In genomic region chr15:56917652-56918045, GRCh38 we compare ENCODE assay signal across 1 cellular context.
TF ChIP-seq lines count a peak whose summit lies in the region.

No MANE protein-coding gene starts in this region.

TF ChIP-seq in K562, 482 proteins besides CTCF, POLR2A, EP300 and RAD21 (continued from another document):
- TF ChIP-seq CHD2 (IDR thresholded peaks at IDR 0.05; ENCODE audit: low read depth, low read length): no peak
- TF ChIP-seq TAF15 (IDR thresholded peaks at IDR 0.05; ENCODE audit: low read depth, low read length): no peak
- TF ChIP-seq, protein P1, sequence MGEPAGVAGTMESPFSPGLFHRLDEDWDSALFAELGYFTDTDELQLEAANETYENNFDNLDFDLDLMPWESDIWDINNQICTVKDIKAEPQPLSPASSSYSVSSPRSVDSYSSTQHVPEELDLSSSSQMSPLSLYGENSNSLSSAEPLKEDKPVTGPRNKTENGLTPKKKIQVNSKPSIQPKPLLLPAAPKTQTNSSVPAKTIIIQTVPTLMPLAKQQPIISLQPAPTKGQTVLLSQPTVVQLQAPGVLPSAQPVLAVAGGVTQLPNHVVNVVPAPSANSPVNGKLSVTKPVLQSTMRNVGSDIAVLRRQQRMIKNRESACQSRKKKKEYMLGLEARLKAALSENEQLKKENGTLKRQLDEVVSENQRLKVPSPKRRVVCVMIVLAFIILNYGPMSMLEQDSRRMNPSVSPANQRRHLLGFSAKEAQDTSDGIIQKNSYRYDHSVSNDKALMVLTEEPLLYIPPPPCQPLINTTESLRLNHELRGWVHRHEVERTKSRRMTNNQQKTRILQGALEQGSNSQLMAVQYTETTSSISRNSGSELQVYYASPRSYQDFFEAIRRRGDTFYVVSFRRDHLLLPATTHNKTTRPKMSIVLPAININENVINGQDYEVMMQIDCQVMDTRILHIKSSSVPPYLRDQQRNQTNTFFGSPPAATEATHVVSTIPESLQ (CRISPR knock-in tag; IDR thresholded peaks at IDR 0.05): no peak
- no peak for TF ChIP-seq STAT5B (CRISPR knock-in tag; IDR thresholded peaks at IDR 0.05)
- TF ChIP-seq ZNF232 (CRISPR knock-in tag; IDR thresholded peaks at IDR 0.05): 0 out of 2 replicates have a peak, but pooled peaks have one; percentile 19
- no peak for TF ChIP-seq SAFB (IDR thresholded peaks at IDR 0.05; ENCODE audit: borderline replicate concordance, low read depth, low read length)
- TF ChIP-seq SIN3A (IDR thresholded peaks at IDR 0.05; ENCODE audit: borderline replicate concordance in 2 of 2, control insufficient read depth in 1 of 2, low read depth in 2 of 2, low read length in 2 of 2): peak in 1 of 2 experiments; percentile 6; a peak in 1 of 4 replicates
- no peak for TF ChIP-seq ZNF280B (CRISPR knock-in tag; IDR thresholded peaks at IDR 0.05)
- peak; percentile 29 for TF ChIP-seq PRDM10 (IDR thresholded peaks at IDR 0.05; ENCODE audit: partially characterized antibody)
- TF ChIP-seq IRF1 (CRISPR knock-in tag; IDR thresholded peaks at IDR 0.05; ENCODE audit: borderline replicate concordance): no peak
- TF ChIP-seq, protein P2, sequence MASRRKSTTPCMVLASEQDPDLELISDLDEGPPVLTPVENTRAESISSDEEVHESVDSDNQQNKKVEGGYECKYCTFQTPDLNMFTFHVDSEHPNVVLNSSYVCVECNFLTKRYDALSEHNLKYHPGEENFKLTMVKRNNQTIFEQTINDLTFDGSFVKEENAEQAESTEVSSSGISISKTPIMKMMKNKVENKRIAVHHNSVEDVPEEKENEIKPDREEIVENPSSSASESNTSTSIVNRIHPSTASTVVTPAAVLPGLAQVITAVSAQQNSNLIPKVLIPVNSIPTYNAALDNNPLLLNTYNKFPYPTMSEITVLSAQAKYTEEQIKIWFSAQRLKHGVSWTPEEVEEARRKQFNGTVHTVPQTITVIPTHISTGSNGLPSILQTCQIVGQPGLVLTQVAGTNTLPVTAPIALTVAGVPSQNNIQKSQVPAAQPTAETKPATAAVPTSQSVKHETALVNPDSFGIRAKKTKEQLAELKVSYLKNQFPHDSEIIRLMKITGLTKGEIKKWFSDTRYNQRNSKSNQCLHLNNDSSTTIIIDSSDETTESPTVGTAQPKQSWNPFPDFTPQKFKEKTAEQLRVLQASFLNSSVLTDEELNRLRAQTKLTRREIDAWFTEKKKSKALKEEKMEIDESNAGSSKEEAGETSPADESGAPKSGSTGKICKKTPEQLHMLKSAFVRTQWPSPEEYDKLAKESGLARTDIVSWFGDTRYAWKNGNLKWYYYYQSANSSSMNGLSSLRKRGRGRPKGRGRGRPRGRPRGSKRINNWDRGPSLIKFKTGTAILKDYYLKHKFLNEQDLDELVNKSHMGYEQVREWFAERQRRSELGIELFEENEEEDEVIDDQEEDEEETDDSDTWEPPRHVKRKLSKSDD (conservative IDR thresholded peaks at IDR 0.05; ENCODE audit: low read length): no peak
- no peak for TF ChIP-seq RFX5 (IDR thresholded peaks at IDR 0.05; ENCODE audit: low read depth, low read length)
- TF ChIP-seq ELF1 (tag; IDR thresholded peaks at IDR 0.05): no peak
- TF ChIP-seq TRIM24 (IDR thresholded peaks at IDR 0.05): no peak
- peak in 1 of 3 experiments; percentile 87 for TF ChIP-seq YY1 (IDR thresholded peaks at IDR 0.05; ENCODE audit: borderline replicate concordance in 1 of 3, control insufficient read depth in 1 of 3, extremely low read depth in 1 of 3, insufficient read depth in 3 of 3, insufficient read length in 1 of 3, insufficient replicate concordance in 2 of 3, low read depth in 1 of 3, low read length in 2 of 3)
- TF ChIP-seq IRF9 (tag; IDR thresholded peaks at IDR 0.05): no peak
- no peak for TF ChIP-seq MCM7 (IDR thresholded peaks at IDR 0.05)
- TF ChIP-seq, protein P3, sequence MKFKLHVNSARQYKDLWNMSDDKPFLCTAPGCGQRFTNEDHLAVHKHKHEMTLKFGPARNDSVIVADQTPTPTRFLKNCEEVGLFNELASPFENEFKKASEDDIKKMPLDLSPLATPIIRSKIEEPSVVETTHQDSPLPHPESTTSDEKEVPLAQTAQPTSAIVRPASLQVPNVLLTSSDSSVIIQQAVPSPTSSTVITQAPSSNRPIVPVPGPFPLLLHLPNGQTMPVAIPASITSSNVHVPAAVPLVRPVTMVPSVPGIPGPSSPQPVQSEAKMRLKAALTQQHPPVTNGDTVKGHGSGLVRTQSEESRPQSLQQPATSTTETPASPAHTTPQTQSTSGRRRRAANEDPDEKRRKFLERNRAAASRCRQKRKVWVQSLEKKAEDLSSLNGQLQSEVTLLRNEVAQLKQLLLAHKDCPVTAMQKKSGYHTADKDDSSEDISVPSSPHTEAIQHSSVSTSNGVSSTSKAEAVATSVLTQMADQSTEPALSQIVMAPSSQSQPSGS (CRISPR knock-in tag; IDR thresholded peaks at IDR 0.05): no peak
- TF ChIP-seq HBP1 (CRISPR knock-in tag; IDR thresholded peaks at IDR 0.05): no peak
- no peak for TF ChIP-seq NFRKB (IDR thresholded peaks at IDR 0.05; ENCODE audit: low read depth)
- TF ChIP-seq BCLAF1 (IDR thresholded peaks at IDR 0.05; ENCODE audit: borderline replicate concordance in 1 of 2, control insufficient read depth in 1 of 2, low read depth in 2 of 2, low read length in 1 of 2): no peak
- no peak for TF ChIP-seq ZNF79 (CRISPR knock-in tag; IDR thresholded peaks at IDR 0.05; ENCODE audit: low read depth)
- TF ChIP-seq ZNF175 (CRISPR knock-in tag; IDR thresholded peaks at IDR 0.05; ENCODE audit: low read depth): 0 out of 2 replicates have a peak, but pooled peaks have one; percentile 49
- no peak for TF ChIP-seq RHOXF2B (CRISPR knock-in tag; conservative IDR thresholded peaks at IDR 0.05)
- TF ChIP-seq, protein P4, sequence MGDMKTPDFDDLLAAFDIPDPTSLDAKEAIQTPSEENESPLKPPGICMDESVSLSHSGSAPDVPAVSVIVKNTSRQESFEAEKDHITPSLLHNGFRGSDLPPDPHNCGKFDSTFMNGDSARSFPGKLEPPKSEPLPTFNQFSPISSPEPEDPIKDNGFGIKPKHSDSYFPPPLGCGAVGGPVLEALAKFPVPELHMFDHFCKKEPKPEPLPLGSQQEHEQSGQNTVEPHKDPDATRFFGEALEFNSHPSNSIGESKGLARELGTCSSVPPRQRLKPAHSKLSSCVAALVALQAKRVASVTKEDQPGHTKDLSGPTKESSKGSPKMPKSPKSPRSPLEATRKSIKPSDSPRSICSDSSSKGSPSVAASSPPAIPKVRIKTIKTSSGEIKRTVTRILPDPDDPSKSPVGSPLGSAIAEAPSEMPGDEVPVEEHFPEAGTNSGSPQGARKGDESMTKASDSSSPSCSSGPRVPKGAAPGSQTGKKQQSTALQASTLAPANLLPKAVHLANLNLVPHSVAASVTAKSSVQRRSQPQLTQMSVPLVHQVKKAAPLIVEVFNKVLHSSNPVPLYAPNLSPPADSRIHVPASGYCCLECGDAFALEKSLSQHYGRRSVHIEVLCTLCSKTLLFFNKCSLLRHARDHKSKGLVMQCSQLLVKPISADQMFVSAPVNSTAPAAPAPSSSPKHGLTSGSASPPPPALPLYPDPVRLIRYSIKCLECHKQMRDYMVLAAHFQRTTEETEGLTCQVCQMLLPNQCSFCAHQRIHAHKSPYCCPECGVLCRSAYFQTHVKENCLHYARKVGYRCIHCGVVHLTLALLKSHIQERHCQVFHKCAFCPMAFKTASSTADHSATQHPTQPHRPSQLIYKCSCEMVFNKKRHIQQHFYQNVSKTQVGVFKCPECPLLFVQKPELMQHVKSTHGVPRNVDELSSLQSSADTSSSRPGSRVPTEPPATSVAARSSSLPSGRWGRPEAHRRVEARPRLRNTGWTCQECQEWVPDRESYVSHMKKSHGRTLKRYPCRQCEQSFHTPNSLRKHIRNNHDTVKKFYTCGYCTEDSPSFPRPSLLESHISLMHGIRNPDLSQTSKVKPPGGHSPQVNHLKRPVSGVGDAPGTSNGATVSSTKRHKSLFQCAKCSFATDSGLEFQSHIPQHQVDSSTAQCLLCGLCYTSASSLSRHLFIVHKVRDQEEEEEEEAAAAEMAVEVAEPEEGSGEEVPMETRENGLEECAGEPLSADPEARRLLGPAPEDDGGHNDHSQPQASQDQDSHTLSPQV (IDR thresholded peaks at IDR 0.05): peak; percentile 76
- TF ChIP-seq SRSF1 (IDR thresholded peaks at IDR 0.05; ENCODE audit: low read depth, low read length): no peak
- no peak for TF ChIP-seq MCM5 (IDR thresholded peaks at IDR 0.05; ENCODE audit: low read depth)
- no peak for TF ChIP-seq ZNF12 (CRISPR knock-in tag; IDR thresholded peaks at IDR 0.05)
